In genomic region chr6:147202516-147203310, GRCh38 we compare ENCODE assay signal across 8 cellular contexts. TPM values are rescaled to one million over a fixed set of nuclear protein-coding genes. Genes with fewer than 3 reads are reported as not detected.
DNase-seq lines count a peak whose midpoint lies in the region; TF ChIP-seq lines count a peak whose summit lies in the region.

No MANE protein-coding gene starts in this region.

- H3K9me3 Mint-ChIP-seq in HFFc6, result no peaks in the 10 kb centered on the region
- no peaks in the 10 kb centered on the region for H3K9me3 Mint-ChIP-seq in activated naive CD4-positive, alpha-beta T cell treated with anti-CD3 and anti-CD28 coated beads, Interleukin-2, amount 50 U/mL, for 24 hours

- peak overlapping the region; percentile 69 for H3K9ac ChIP-seq in SK-N-MC (ENCODE audit: insufficient read length)

- peaks cover 7% of the 10 kb centered on the region for H3K36me3 Mint-ChIP-seq in HFFc6 (ENCODE audit: low read depth)
- no peaks in the 10 kb centered on the region for H3K36me3 Mint-ChIP-seq in activated naive CD4-positive, alpha-beta T cell treated with anti-CD3 and anti-CD28 coated beads, Interleukin-2, amount 50 U/mL, for 24 hours

- peak overlapping the region; percentile 64; the same call in 1 of the 2 replicates for H3K27ac ChIP-seq in SK-N-MC
- H3K27ac ChIP-seq in temporal lobe (ENCODE audit: low read depth, low read length), result peak overlapping the region; percentile 98

- peaks cover 39% of the 10 kb centered on the region for H3K4me1 Mint-ChIP-seq in HFFc6 (ENCODE audit: low read depth)
- peaks cover 43% of the 10 kb centered on the region for H3K4me1 Mint-ChIP-seq in activated naive CD4-positive, alpha-beta T cell treated with anti-CD3 and anti-CD28 coated beads, Interleukin-2, amount 50 U/mL, for 24 hours

- no peaks in the 10 kb centered on the region for H3K9me3 ChIP-seq in SK-N-MC (ENCODE audit: low read depth, low read length)

- H3K4me3 ChIP-seq in SK-N-MC, result peak overlapping the region; percentile 99

- H3K27me3 Mint-ChIP-seq in HFFc6 (ENCODE audit: insufficient read depth), result peaks cover 3% of the 10 kb centered on the region; the same call in 1 of the 2 replicates
- H3K27me3 Mint-ChIP-seq in activated naive CD4-positive, alpha-beta T cell treated with anti-CD3 and anti-CD28 coated beads, Interleukin-2, amount 50 U/mL, for 24 hours, result no peaks in the 10 kb centered on the region

- no peak for TF ChIP-seq CTCF in HFFc6 (IDR thresholded peaks at IDR 0.05)

- H3K27ac Mint-ChIP-seq in HFFc6, result peak overlapping the region; percentile 90
- peak overlapping the region; percentile 97 for H3K27ac Mint-ChIP-seq in activated naive CD4-positive, alpha-beta T cell treated with anti-CD3 and anti-CD28 coated beads, Interleukin-2, amount 50 U/mL, for 24 hours

- H3K36me3 ChIP-seq in SK-N-MC (ENCODE audit: insufficient read depth, low read length), result no peaks in the 10 kb centered on the region

- DNase-seq in GM04504 (ENCODE audit: low read depth), result peak; percentile 93
- peak; percentile 98 for DNase-seq in HFFc6
- peak; percentile 97 for DNase-seq in NAMALWA (ENCODE audit: low spot score)
- DNase-seq in SK-N-MC (ENCODE audit: low read depth, low spot score), result peak; percentile 95
- peak; percentile 96 for DNase-seq in glomerular endothelial cell (ENCODE audit: extremely low read depth, low read depth, low spot score)
- DNase-seq in occipital lobe (lab: John Stamatoyannopoulos, UW), result peak; percentile 85

- H3K4me3 Mint-ChIP-seq in HFFc6, result peak overlapping the region; percentile 98
- H3K4me3 Mint-ChIP-seq in activated naive CD4-positive, alpha-beta T cell treated with anti-CD3 and anti-CD28 coated beads, Interleukin-2, amount 50 U/mL, for 24 hours, result peak overlapping the region; percentile 97

RNA-seq across cellular contexts. Expression of gene STXBP5, which starts 1.5 kb away (rescaled TPM):
- 10 to 100 TPM; 29.5 to 36.2 (median 32.1) TPM for total RNA-seq in HFFc6 (2021; fragmentation: NEBNext Ultra II Directional; extraction: Animal tissue kit (Norgen Biotek cat#: 25700))
- total RNA-seq in glomerular endothelial cell (27.9 and 38.3 TPM in 2 replicates), occipital lobe (163 TPM), temporal lobe (104 TPM)

Comparison
In these comparisons a context has a peak if more than half of its experiments do, and no peak if none do; other contexts are left out.
1. Peak in every context shown above with its lines: DNase-seq, H3K4me3 ChIP-seq and H3K27ac ChIP-seq.